14 cellular contexts compared by ENCODE assay signal in the genomic region with DNA sequence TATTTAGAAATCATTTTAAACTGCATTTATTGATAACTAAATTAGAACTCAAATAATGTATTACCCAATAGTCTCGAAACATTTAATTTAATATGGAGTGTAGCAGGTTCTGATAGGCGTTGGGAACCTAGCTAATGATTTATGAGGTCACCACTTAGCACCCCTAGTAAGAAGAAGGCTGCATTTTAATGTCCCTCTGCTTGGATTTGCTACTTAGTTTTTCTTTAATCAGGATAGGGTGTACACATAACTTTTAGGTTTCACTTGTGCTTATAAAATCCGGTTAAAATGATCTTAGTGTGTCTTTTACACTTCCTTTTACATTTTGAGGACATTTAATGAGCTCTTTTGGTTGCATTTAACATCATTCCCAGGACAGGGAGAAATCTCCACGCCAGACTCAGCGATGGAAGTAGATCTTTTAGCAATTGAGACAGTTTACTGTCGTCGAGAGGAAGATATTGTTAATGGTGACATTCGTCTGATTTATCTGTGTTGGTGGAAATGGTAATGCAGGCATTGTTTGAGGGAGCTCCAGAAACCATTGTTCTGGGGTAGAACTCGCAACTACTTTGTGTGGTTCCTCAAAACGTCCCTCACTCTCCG. TPM values are rescaled to one million over a fixed set of nuclear protein-coding genes. Genes with fewer than 3 reads are reported as not detected.
DNase-seq lines count a peak whose midpoint lies in the region; ATAC-seq, FAIRE-seq and TF ChIP-seq lines count a peak whose summit lies in the region.
"Had no signal": no experiment of that assay in that cellular context is flagged by ENCODE, and none has a peak within 500 bp of the region (broad histone marks: within the 10 kb centered on the region; RNA-seq: fewer than 3 reads in every experiment).

No MANE protein-coding gene starts in this region.

- peaks cover 5% of the 10 kb centered on the region for H3K36me3 Mint-ChIP-seq in nephron (ENCODE audit: low read depth)

- no peaks in the 10 kb centered on the region for H3K27me3 ChIP-seq in bronchial epithelial cell (ENCODE audit: control insufficient read depth, insufficient read depth, low read length)

- peaks cover 10% of the 10 kb centered on the region for H3K9me3 Mint-ChIP-seq in nephron

- DNase-seq in DMS79 treated with DMSO at 0.1 percent for 48 hours (lab: John Stamatoyannopoulos, UW) = peak; percentile 27
- no peak for DNase-seq in DMS79 (lab: John Stamatoyannopoulos, UW)
- DNase-seq in NB4 (ENCODE audit: low read depth) = no peak
- peak; percentile 43 for DNase-seq in bronchial epithelial cell (ENCODE audit: low read depth)
- no peak for DNase-seq in GM03348 (ENCODE audit: low spot score)
- no peak for DNase-seq in activated CD8-positive, alpha-beta memory T cell treated with anti-CD3 and anti-CD28 coated beads, Interleukin-2, amount 50 U/mL, for 4 hours
- DNase-seq: 8988T; activated gamma-delta T cell treated with Interleukin-2 at 50 U/mL for 16 hours; HCEC 1CT; nucleus accumbens; stimulated activated CD4-positive, alpha-beta T cell treated with anti-CD3 and anti-CD28 coated beads, Interleukin-1b, Interleukin-23, amount 100 ng/mL, for 48 hours; substantia nigra had no signal

- FAIRE-seq in bronchial epithelial cell (lab: Jason Lieb, UNC) = no peak

- H3K4me3 ChIP-seq in NB4 (ENCODE audit: low read depth, low read length) = peak overlapping the region; percentile 91
- peak overlapping the region; percentile 61 for H3K4me3 ChIP-seq in bronchial epithelial cell (ENCODE audit: low read depth, low read length)

- peaks cover 12% of the 10 kb centered on the region for H3K36me3 ChIP-seq in bronchial epithelial cell (ENCODE audit: control insufficient read depth, insufficient read depth, low read length)

- H3K27ac Mint-ChIP-seq in nephron = peak overlapping the region in 1 of 3 experiments; percentile 88

- TF ChIP-seq CTCF in NB4 (IDR thresholded peaks at IDR 0.05; ENCODE audit: low read depth, low read length) (no peak), bronchial epithelial cell (IDR thresholded peaks at IDR 0.05; ENCODE audit: insufficient read depth, low read length, severe bottlenecking) (no peak), nephron (IDR thresholded peaks at IDR 0.05; ENCODE audit: unreplicated experiment in 3 of 3) (no peak)

- peaks cover 37% of the 10 kb centered on the region for H3K4me1 Mint-ChIP-seq in nephron

- H3K27me3 Mint-ChIP-seq in nephron (ENCODE audit: low read depth) = peaks cover 97% of the 10 kb centered on the region

- no peak for TF ChIP-seq POLR2A in NB4 (IDR thresholded peaks at IDR 0.05; ENCODE audit: extremely low read depth, insufficient read length)

- ATAC-seq in HG03045 (IDR thresholded peaks at IDR 0.05; ENCODE audit: unreplicated experiment) = no peak

- peak overlapping the region; percentile 60 to 85 (median 79) for H3K4me3 Mint-ChIP-seq in nephron

RNA-seq across cellular contexts. Expression of gene TFAP2A, which starts 5.6 kb away (rescaled TPM):
- total RNA-seq in bronchial epithelial cell = 3.4 and 6.3 TPM in 2 replicates

Comparison
In these comparisons a context has a peak if more than half of its experiments do, and no peak if none do; other contexts are left out.
1. DNase-seq: peak in DMS79 treated with DMSO at 0.1 percent for 48 hours (single experiment) and bronchial epithelial cell (single experiment); none in DMS79 (single experiment), NB4 (single experiment), GM03348 (single experiment) and activated CD8-positive, alpha-beta memory T cell treated with anti-CD3 and anti-CD28 coated beads, Interleukin-2, amount 50 U/mL, for 4 hours (single experiment).